In genomic region chr9:107155244-107155817, GRCh38 we compare ENCODE assay signal across 18 cellular contexts.
DNase-seq lines count a peak whose midpoint lies in the region; ATAC-seq, FAIRE-seq and TF ChIP-seq lines count a peak whose summit lies in the region.
"Had no signal": no experiment of that assay in that cellular context is flagged by ENCODE, and none has a peak within 500 bp of the region (broad histone marks: within the 10 kb centered on the region; RNA-seq: fewer than 3 reads in every experiment).

No MANE protein-coding gene starts in this region.

- H3K27me3 ChIP-seq in liver (ENCODE audit: control insufficient read depth in 4 of 4, insufficient read depth in 4 of 4, low read length in 3 of 4) (no peaks in the 10 kb centered on the region), HepG2 (ENCODE audit: control insufficient read depth in 1 of 2, insufficient read depth in 2 of 2, low read length in 2 of 2) (no peaks in the 10 kb centered on the region), OCI-LY3 (ENCODE audit: low read depth, low read length) (peaks cover 65% of the 10 kb centered on the region), smooth muscle cell (ENCODE audit: low read depth) (no peaks in the 10 kb centered on the region)
- H3K27me3 ChIP-seq: adrenal gland, right atrium auricular region, transverse colon had no signal

- H3F3A ChIP-seq in smooth muscle cell (ENCODE audit: low read depth), result no peaks in the 10 kb centered on the region

- POLR2A ChIA-PET in HepG2 (lab: Yijun Ruan, JAX), result no interaction called here

- H3K79me2 ChIP-seq in HepG2 (ENCODE audit: insufficient read depth, low read length) (no peaks in the 10 kb centered on the region), OCI-LY3 (ENCODE audit: low read length) (no peaks in the 10 kb centered on the region), smooth muscle cell (ENCODE audit: low read depth) (no peaks in the 10 kb centered on the region)

- 69% methylated on average over 3 of the region's 3 CpGs for WGBS in liver
- 59% methylated on average over 3 of the region's 3 CpGs for WGBS in HepG2 (ENCODE audit: low lambda C conversion rate)
- 82% methylated on average over 3 of the region's 3 CpGs for WGBS in smooth muscle cell (ENCODE audit: low lambda C conversion rate)

- H3K4me1 ChIP-seq in liver (ENCODE audit: control insufficient read depth in 4 of 4, insufficient read depth in 4 of 4, low read length in 3 of 4) (no peaks in the 10 kb centered on the region), HepG2 (ENCODE audit: insufficient read depth, low read length) (no peaks in the 10 kb centered on the region), OCI-LY3 (ENCODE audit: low read length) (no peaks in the 10 kb centered on the region), smooth muscle cell (ENCODE audit: low read depth) (peaks cover 11% of the 10 kb centered on the region)
- H3K4me1 ChIP-seq: adrenal gland, right atrium auricular region, transverse colon had no signal

- H4K20me1 ChIP-seq in HepG2 (ENCODE audit: insufficient read depth, low read length) (no peaks in the 10 kb centered on the region), OCI-LY3 (ENCODE audit: insufficient read depth, low read length) (no peaks in the 10 kb centered on the region), smooth muscle cell (ENCODE audit: low read depth) (no peaks in the 10 kb centered on the region)

- BruUV-seq in HepG2 (replicated peaks; lab: Mats Ljungman, UMichigan), result no TSS peak

- peak; percentile 22 for TF ChIP-seq CTCF in liver (IDR thresholded peaks at IDR 0.05; ENCODE audit: low read depth, low read length, missing input control)
- no peak for TF ChIP-seq CTCF in HepG2 (CRISPR knock-in tag; IDR thresholded peaks at IDR 0.05)
- peak; percentile 67 for TF ChIP-seq CTCF in OCI-LY3 (IDR thresholded peaks at IDR 0.05; ENCODE audit: low read depth, low read length)
- TF ChIP-seq CTCF in fibroblast of pulmonary artery (IDR thresholded peaks at IDR 0.05; ENCODE audit: low read length, missing control alignments), result peak; percentile 23
- TF ChIP-seq CTCF in smooth muscle cell (IDR thresholded peaks at IDR 0.05; ENCODE audit: borderline replicate concordance, insufficient read depth, poor library complexity, severe bottlenecking), result peak; percentile 18

- in situ Hi-C loops in HepG2 (cut with HindIII; ENCODE audit: extremely low pct_ligation_motif_present, low pct_unique_long_range_greater_than_20kb), result loop anchor here (25.0 kb wide), 1 partner anchor 1243 kb away; no protein-coding TSS in a partner anchor

- no peak overlapping the region for H3K4me2 ChIP-seq in HepG2 (ENCODE audit: low read depth, low read length)
- H3K4me2 ChIP-seq in OCI-LY3 (ENCODE audit: low read length), result no peak overlapping the region
- H3K4me2 ChIP-seq in smooth muscle cell, result no peak overlapping the region

- TF ChIP-seq POLR2A in HepG2 (IDR thresholded peaks at IDR 0.05; ENCODE audit: insufficient read depth in 1 of 2, low read depth in 2 of 2, low read length in 2 of 2), result no peak

- ATAC-seq in HepG2, result no peak
- ATAC-seq: esophagus mucosa had no signal

- TF ChIP-seq EP300 in HepG2 (IDR thresholded peaks at IDR 0.05; ENCODE audit: low read depth in 2 of 2, low read length in 2 of 2), result no peak
- TF ChIP-seq EP300 in HepG2 (CRISPR knock-in tag; IDR thresholded peaks at IDR 0.05; ENCODE audit: borderline replicate concordance), result no peak

- H3K27ac ChIP-seq in liver (ENCODE audit: low read depth in 1 of 2, low read length in 2 of 2) (no peak overlapping the region), HepG2 (ENCODE audit: extremely low read length, insufficient read depth, low read length) (no peak overlapping the region), OCI-LY3 (ENCODE audit: low read length) (no peak overlapping the region), smooth muscle cell (ENCODE audit: low read depth) (no peak overlapping the region)
- H3K27ac ChIP-seq: adrenal gland, right atrium auricular region, transverse colon had no signal

- H3K9ac ChIP-seq in liver (ENCODE audit: low read depth in 1 of 2, low read length in 2 of 2), result no peak overlapping the region
- no peak overlapping the region for H3K9ac ChIP-seq in HepG2 (ENCODE audit: insufficient read depth, low read depth, low read length)
- H3K9ac ChIP-seq in OCI-LY3 (ENCODE audit: low read length), result no peak overlapping the region
- H3K9ac ChIP-seq in smooth muscle cell (ENCODE audit: low read depth), result no peak overlapping the region

- DNase-seq in HepG2 (ENCODE audit: low spot score), result no peak
- no peak for DNase-seq in fibroblast of pulmonary artery (ENCODE audit: low read depth)
- DNase-seq in smooth muscle cell (lab: John Stamatoyannopoulos, UW; ENCODE audit: unreplicated experiment), result no peak
- no peak for DNase-seq in activated T-cell treated with anti-CD3 and anti-CD28 coated beads, Interleukin-2, amount 50 U/mL, for 1 hour
- no peak for DNase-seq in RPMI8226
- no peak for DNase-seq in amygdala (lab: John Stamatoyannopoulos, UW)
- DNase-seq: activated CD4-positive, alpha-beta T cell treated with anti-CD3 and anti-CD28 coated beads, Interleukin-2, amount 50 U/mL, for 48 hours; adrenal gland; Calu3; NCI-H1048; NCI-H2107; stimulated activated CD4-positive, alpha-beta T cell treated with anti-CD3 and anti-CD28 coated beads, Interleukin-2, amount 100 ng/mL, for 24 hours; transverse colon had no signal

- H3K4me3 ChIP-seq in liver (ENCODE audit: low read depth in 1 of 3, low read length in 3 of 3) (no peak overlapping the region), HepG2 (replicated peaks in 1 of 3; ENCODE audit: insufficient read depth in 1 of 3, low read depth in 2 of 3, low read length in 3 of 3) (no peak overlapping the region), OCI-LY3 (ENCODE audit: low read length) (no peak overlapping the region), fibroblast of pulmonary artery (replicated peaks; ENCODE audit: low read depth, low read length) (no peak overlapping the region), smooth muscle cell (no peak overlapping the region)
- H3K4me3 ChIP-seq: adrenal gland, right atrium auricular region, transverse colon had no signal

- CTCF ChIA-PET in HepG2 (lab: Yijun Ruan, JAX; ENCODE audit: low intra/inter-chr PET ratio, low total read pairs), result no interaction called here

- H3K36me3 ChIP-seq in liver (ENCODE audit: control insufficient read depth in 4 of 4, insufficient read depth in 3 of 4, low read depth in 1 of 4, low read length in 3 of 4) (no peaks in the 10 kb centered on the region), HepG2 (replicated peaks in 1 of 2; ENCODE audit: control insufficient read depth in 1 of 2, insufficient read depth in 2 of 2, low read length in 2 of 2) (no peaks in the 10 kb centered on the region), OCI-LY3 (replicated peaks; ENCODE audit: low read depth, low read length) (no peaks in the 10 kb centered on the region), smooth muscle cell (ENCODE audit: low read depth) (no peaks in the 10 kb centered on the region)
- H3K36me3 ChIP-seq: adrenal gland, right atrium auricular region, transverse colon had no signal

- H3K9me3 ChIP-seq in liver (ENCODE audit: control insufficient read depth in 4 of 4, low read length in 3 of 4), result no peaks in the 10 kb centered on the region
- H3K9me3 ChIP-seq in HepG2 (ENCODE audit: low read length), result no peaks in the 10 kb centered on the region
- H3K9me3 ChIP-seq in OCI-LY3 (ENCODE audit: insufficient read depth, low read length), result peaks cover 7% of the 10 kb centered on the region; the same call in 1 of the 2 replicates
- H3K9me3 ChIP-seq in smooth muscle cell (replicated peaks; ENCODE audit: low read depth), result no peaks in the 10 kb centered on the region
- H3K9me3 ChIP-seq: adrenal gland, transverse colon had no signal

- H2AFZ ChIP-seq in HepG2 (ENCODE audit: low read length) (no peak overlapping the region), OCI-LY3 (ENCODE audit: low read depth, low read length) (no peak overlapping the region), smooth muscle cell (ENCODE audit: low read depth) (no peak overlapping the region)

- no peak for FAIRE-seq in HepG2 (lab: Jason Lieb, UNC)
- FAIRE-seq: colon had no signal

- intact Hi-C loops in HepG2 (cut with micrococcal nuclease; ENCODE audit: unreplicated experiment), result no loop called here

- peak; percentile 59 to 60 for TF ChIP-seq RAD21 in liver (IDR thresholded peaks at IDR 0.05)
- no peak for TF ChIP-seq RAD21 in HepG2 (CRISPR knock-in tag; IDR thresholded peaks at IDR 0.05)

TF ChIP-seq in liver, 16 proteins besides CTCF, POLR2A, EP300 and RAD21 (continues in another document):
- no peak for TF ChIP-seq JUND (IDR thresholded peaks at IDR 0.05)

TF ChIP-seq in HepG2, 621 proteins besides CTCF, POLR2A, EP300 and RAD21 (continues in another document):
- no peak for TF ChIP-seq ZMYM4 (CRISPR knock-in tag; IDR thresholded peaks at IDR 0.05)
- TF ChIP-seq ZNF451 (CRISPR knock-in tag; IDR thresholded peaks at IDR 0.05), result no peak
- no peak for TF ChIP-seq TCF7L2 (IDR thresholded peaks at IDR 0.05; ENCODE audit: low read depth, low read length)
- TF ChIP-seq ZNF737 (CRISPR knock-in tag; IDR thresholded peaks at IDR 0.05; ENCODE audit: borderline replicate concordance), result no peak
- TF ChIP-seq HMGXB4 (CRISPR knock-in tag; IDR thresholded peaks at IDR 0.05; ENCODE audit: borderline replicate concordance in 1 of 2, low read depth in 1 of 2), result no peak
- no peak for TF ChIP-seq SSRP1 (CRISPR knock-in tag; IDR thresholded peaks at IDR 0.05)
- TF ChIP-seq ZNF747 (CRISPR knock-in tag; IDR thresholded peaks at IDR 0.05; ENCODE audit: borderline replicate concordance), result no peak
- no peak for TF ChIP-seq ZNF597 (CRISPR knock-in tag; IDR thresholded peaks at IDR 0.05)
